ENCODE assay signal across 9 cellular contexts in genomic region chr6:11318835-11319813, GRCh38.
DNase-seq lines count a peak whose midpoint lies in the region; ATAC-seq and TF ChIP-seq lines count a peak whose summit lies in the region.
"Had no signal": no experiment of that assay in that cellular context is flagged by ENCODE, and none has a peak within 500 bp of the region (broad histone marks: within the 10 kb centered on the region; RNA-seq: fewer than 3 reads in every experiment).

No MANE protein-coding gene starts in this region.

- H3K9me3 Mint-ChIP-seq in T-helper 1 cell treated with Interleukin-12 subunit alpha and Interleukin-12 subunit beta and Interleukin-4 antibody, amounts not matched to agents 30 μg/mL and 1 μg/mL, for 36 hours: no peaks in the 10 kb centered on the region
- no peaks in the 10 kb centered on the region for H3K9me3 Mint-ChIP-seq in activated CD8-positive, alpha-beta T cell treated with anti-CD3 and anti-CD28 coated beads, Interleukin-2, amount 10 ng/mL, durations not matched to agents 7 days and 5 days (ENCODE audit: insufficient read depth)
- H3K9me3 Mint-ChIP-seq in stimulated activated effector memory CD8-positive, alpha-beta T cell treated with anti-CD3 and anti-CD28 coated beads, Interleukin-12 subunit alpha, Interleukin-12 subunit beta, amount 100 ng/mL, for 72 hours: no peaks in the 10 kb centered on the region

- CTCF ChIA-PET in activated CD8-positive, alpha-beta T cell treated with anti-CD3 and anti-CD28 coated beads, Interleukin-2, amount 10 ng/mL, durations not matched to agents 7 days and 5 days (lab: Charles Lee): interaction anchor here (1.1 kb wide), 2 partner anchors 30 to 178 kb away, joined by 3 to 5 read pairs; no protein-coding TSS in a partner anchor

- H3K27ac ChIP-seq in right atrium auricular region: peak overlapping the region; percentile 32 to 50

- DNase-seq in T-helper 1 cell: no peak
- no peak for DNase-seq in activated CD8-positive, alpha-beta T cell treated with anti-CD3 and anti-CD28 coated beads, Interleukin-2, amount 10 ng/mL, durations not matched to agents 7 days and 5 days
- DNase-seq in right atrium auricular region (ENCODE audit: low spot score): no peak
- no peak for DNase-seq in stimulated activated effector memory CD8-positive, alpha-beta T cell treated with anti-CD3 and anti-CD28 coated beads, Interleukin-12 subunit alpha, Interleukin-12 subunit beta, amount 100 ng/mL, for 72 hours (ENCODE audit: low spot score in 2 of 2)
- DNase-seq in NCI-H226: no peak
- no peak for DNase-seq in SHP77 treated with DMSO at 0.1 percent for 48 hours (lab: John Stamatoyannopoulos, UW)
- DNase-seq: NCI-H2107 had no signal

- H3K4me3 ChIP-seq in right atrium auricular region: no peak overlapping the region

- no peak for ATAC-seq in activated CD8-positive, alpha-beta T cell treated with anti-CD3 and anti-CD28 coated beads, Interleukin-2, amount 10 ng/mL, durations not matched to agents 7 days and 5 days
- no peak for ATAC-seq in stimulated activated effector memory CD8-positive, alpha-beta T cell treated with anti-CD3 and anti-CD28 coated beads, Interleukin-12 subunit alpha, Interleukin-12 subunit beta, amount 100 ng/mL, for 72 hours
- no peak for ATAC-seq in GM21529 (IDR thresholded peaks at IDR 0.05; ENCODE audit: unreplicated experiment)

- peaks cover 51% of the 10 kb centered on the region for H3K4me1 Mint-ChIP-seq in T-helper 1 cell treated with Interleukin-12 subunit alpha and Interleukin-12 subunit beta and Interleukin-4 antibody, amounts not matched to agents 30 μg/mL and 1 μg/mL, for 36 hours (ENCODE audit: low read depth)
- peaks cover 38% of the 10 kb centered on the region for H3K4me1 Mint-ChIP-seq in activated CD8-positive, alpha-beta T cell treated with anti-CD3 and anti-CD28 coated beads, Interleukin-2, amount 10 ng/mL, durations not matched to agents 7 days and 5 days (ENCODE audit: low read depth)
- peaks cover 73% of the 10 kb centered on the region for H3K4me1 Mint-ChIP-seq in stimulated activated effector memory CD8-positive, alpha-beta T cell treated with anti-CD3 and anti-CD28 coated beads, Interleukin-12 subunit alpha, Interleukin-12 subunit beta, amount 100 ng/mL, for 72 hours

- no peaks in the 10 kb centered on the region for H3K27me3 ChIP-seq in right atrium auricular region

- H3K4me3 Mint-ChIP-seq in T-helper 1 cell treated with Interleukin-12 subunit alpha and Interleukin-12 subunit beta and Interleukin-4 antibody, amounts not matched to agents 30 μg/mL and 1 μg/mL, for 36 hours: peak overlapping the region; percentile 2
- no peak overlapping the region for H3K4me3 Mint-ChIP-seq in activated CD8-positive, alpha-beta T cell treated with anti-CD3 and anti-CD28 coated beads, Interleukin-2, amount 10 ng/mL, durations not matched to agents 7 days and 5 days
- H3K4me3 Mint-ChIP-seq in stimulated activated effector memory CD8-positive, alpha-beta T cell treated with anti-CD3 and anti-CD28 coated beads, Interleukin-12 subunit alpha, Interleukin-12 subunit beta, amount 100 ng/mL, for 72 hours: peak overlapping the region; percentile 27

- H3K27ac Mint-ChIP-seq in T-helper 1 cell treated with Interleukin-12 subunit alpha and Interleukin-12 subunit beta and Interleukin-4 antibody, amounts not matched to agents 30 μg/mL and 1 μg/mL, for 36 hours: peak overlapping the region; percentile 60
- H3K27ac Mint-ChIP-seq in activated CD8-positive, alpha-beta T cell treated with anti-CD3 and anti-CD28 coated beads, Interleukin-2, amount 10 ng/mL, durations not matched to agents 7 days and 5 days: peak overlapping the region; percentile 58
- peak overlapping the region; percentile 74 for H3K27ac Mint-ChIP-seq in stimulated activated effector memory CD8-positive, alpha-beta T cell treated with anti-CD3 and anti-CD28 coated beads, Interleukin-12 subunit alpha, Interleukin-12 subunit beta, amount 100 ng/mL, for 72 hours

- no peaks in the 10 kb centered on the region for H3K9me3 ChIP-seq in right atrium auricular region

- H3K4me1 ChIP-seq in right atrium auricular region: peaks cover 0 to 26% of the 10 kb centered on the region in 2 donors

- no peaks in the 10 kb centered on the region for H3K36me3 ChIP-seq in right atrium auricular region

- TF ChIP-seq CTCF in right atrium auricular region (IDR thresholded peaks at IDR 0.05): no peak

- peaks cover 43% of the 10 kb centered on the region for H3K36me3 Mint-ChIP-seq in T-helper 1 cell treated with Interleukin-12 subunit alpha and Interleukin-12 subunit beta and Interleukin-4 antibody, amounts not matched to agents 30 μg/mL and 1 μg/mL, for 36 hours (ENCODE audit: low read depth)
- H3K36me3 Mint-ChIP-seq in activated CD8-positive, alpha-beta T cell treated with anti-CD3 and anti-CD28 coated beads, Interleukin-2, amount 10 ng/mL, durations not matched to agents 7 days and 5 days (ENCODE audit: low read depth): peaks cover 57% of the 10 kb centered on the region
- peaks cover 23% of the 10 kb centered on the region for H3K36me3 Mint-ChIP-seq in stimulated activated effector memory CD8-positive, alpha-beta T cell treated with anti-CD3 and anti-CD28 coated beads, Interleukin-12 subunit alpha, Interleukin-12 subunit beta, amount 100 ng/mL, for 72 hours

- POLR2A ChIA-PET in activated CD8-positive, alpha-beta T cell treated with anti-CD3 and anti-CD28 coated beads, Interleukin-2, amount 10 ng/mL, durations not matched to agents 7 days and 5 days (lab: Charles Lee): no interaction called here

- no peaks in the 10 kb centered on the region for H3K27me3 Mint-ChIP-seq in T-helper 1 cell treated with Interleukin-12 subunit alpha and Interleukin-12 subunit beta and Interleukin-4 antibody, amounts not matched to agents 30 μg/mL and 1 μg/mL, for 36 hours (ENCODE audit: low read depth)
- H3K27me3 Mint-ChIP-seq in activated CD8-positive, alpha-beta T cell treated with anti-CD3 and anti-CD28 coated beads, Interleukin-2, amount 10 ng/mL, durations not matched to agents 7 days and 5 days (ENCODE audit: low read depth): no peaks in the 10 kb centered on the region
